In the genomic region with DNA sequence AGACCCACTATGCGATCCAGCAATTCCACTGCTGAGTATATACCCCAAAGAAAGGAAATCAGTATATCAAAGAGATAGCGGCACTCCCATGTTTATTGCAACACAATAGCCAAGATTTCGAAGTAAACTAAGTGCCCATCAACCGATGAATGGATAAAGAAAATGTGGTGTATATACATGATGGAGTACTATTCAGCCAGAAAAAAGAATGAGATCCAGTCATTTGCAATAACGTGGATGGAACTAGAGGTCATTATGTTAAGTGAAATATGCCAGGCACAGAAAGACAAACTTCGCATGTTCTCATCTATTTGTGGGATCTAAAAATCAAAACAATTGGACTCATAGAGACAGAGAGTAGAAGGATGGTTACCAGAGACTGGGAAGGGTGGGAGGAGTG, we compare ENCODE assay signal across 7 cellular contexts.
"Had no signal": no experiment of that assay in that cellular context is flagged by ENCODE, and none has a peak within 500 bp of the region (broad histone marks: within the 10 kb centered on the region; RNA-seq: fewer than 3 reads in every experiment).

No MANE protein-coding gene starts in this region.

- H3K27ac Mint-ChIP-seq: GM23338, H9, HFFc6, IgD-negative memory B cell had no signal

- H3K36me3 Mint-ChIP-seq: IgD-negative memory B cell had no signal

- ATAC-seq: GM23338, HepG2 had no signal

- DNase-seq: H9, HCEC 1CT, HFFc6, KG1 had no signal

- H3K9me3 Mint-ChIP-seq: GM23338, H9, HFFc6 had no signal

- H3K4me1 Mint-ChIP-seq: GM23338, H9 had no signal

- H3K4me3 Mint-ChIP-seq: GM23338, H9, HFFc6, IgD-negative memory B cell had no signal
